Comparison of ENCODE assay signal across 33 cellular contexts in genomic region chr5:167263185-167263584, GRCh38.
"Had no signal": no experiment of that assay in that cellular context is flagged by ENCODE, and none has a peak within 500 bp of the region (broad histone marks: within the 10 kb centered on the region; RNA-seq: fewer than 3 reads in every experiment).

No MANE protein-coding gene starts in this region.

- H3K4me3 ChIP-seq: cardiac muscle cell, PC-9 had no signal

- ATAC-seq: activated CD8-positive, alpha-beta memory T cell treated with anti-CD3 and anti-CD28 coated beads, Interleukin-2, amount 10 ng/mL, durations not matched to agents 7 days and 5 days; activated naive CD8-positive, alpha-beta T cell treated with anti-CD3 and anti-CD28 coated beads, Interleukin-2, amount 50 U/mL, for 24 hours; Right ventricle myocardium inferior; T-cell; T-helper 17 cell had no signal

- H3K9ac ChIP-seq: KMS-11 had no signal

- H3K36me3 ChIP-seq: cardiac muscle cell had no signal

- H3K4me2 ChIP-seq: KMS-11, PC-9 had no signal

- H2AFZ ChIP-seq: PC-9 had no signal

- DNase-seq: activated B cell treated with CpG ODN at 0.5 μM for 24 hours; activated CD4-positive, alpha-beta memory T cell treated with anti-CD3 and anti-CD28 coated beads for 36 hours; activated CD4-positive, alpha-beta T cell treated with anti-CD3 and anti-CD28 coated beads for 4 hours; activated CD4-positive, alpha-beta T cell treated with anti-CD3 and anti-CD28 coated beads, Interleukin-2, amount 50 U/mL, for 1 hour; activated CD4-positive, CD25-positive, alpha-beta regulatory T cell treated with anti-CD3 and anti-CD28 coated beads, Interleukin-2, amount 50 U/mL, for 72 hours; activated CD8-positive, alpha-beta memory T cell treated with anti-CD3 and anti-CD28 coated beads for 24 hours; activated CD8-positive, alpha-beta memory T cell treated with anti-CD3 and anti-CD28 coated beads, Interleukin-2, amount 10 ng/mL, durations not matched to agents 7 days and 5 days; activated CD8-positive, alpha-beta memory T cell treated with anti-CD3 and anti-CD28 coated beads, Interleukin-2, amount 50 U/mL, for 48 hours; activated effector memory CD4-positive, alpha-beta T cell treated with Interleukin-2 at 50 U/mL for 16 hours; activated naive CD4-positive, alpha-beta T cell treated with anti-CD3 and anti-CD28 coated beads, Interleukin-2, amount 10 ng/mL, durations not matched to agents 7 days and 5 days; activated naive CD8-positive, alpha-beta T cell treated with anti-CD3 and anti-CD28 coated beads, Interleukin-2, amount 50 U/mL, for 24 hours; activated T-cell treated with anti-CD3 and anti-CD28 coated beads, Interleukin-2, amount 50 U/mL, for 48 hours; amniotic stem cell; aorta; NCI-H1092 treated with DMSO at 0.1 percent for 48 hours; NCI-H1417; NCI-H146; NCI-H187; NCI-H2029 treated with DMSO at 0.1 percent for 48 hours; NCI-H2107; NCI-H2171; NCI-H510A; NCI-H526; NCI-H748 treated with DMSO at 0.1 percent for 48 hours; PC-9; SIG-M5; T-cell; T-helper 17 cell had no signal

- H3K27ac ChIP-seq: cardiac muscle cell, KMS-11, PC-9, RWPE1, VCaP had no signal

- H3K27me3 ChIP-seq: cardiac muscle cell had no signal
